Comparison of ENCODE assay signal across 2 cellular contexts in genomic region chr9:36559036-36559695, GRCh38.
TF ChIP-seq lines count a peak whose summit lies in the region.

No MANE protein-coding gene starts in this region.

TF ChIP-seq in GM23338, 12 proteins besides CTCF, POLR2A, EP300 and RAD21:
- no peak for TF ChIP-seq STAT1 (IDR thresholded peaks at IDR 0.05; ENCODE audit: unreplicated experiment)
- TF ChIP-seq ETS1 (IDR thresholded peaks at IDR 0.05), result no peak
- no peak for TF ChIP-seq NANOG (IDR thresholded peaks at IDR 0.05; ENCODE audit: borderline replicate concordance)
- no peak for TF ChIP-seq ZNF114 (CRISPR knock-in tag; IDR thresholded peaks at IDR 0.05)
- TF ChIP-seq REST (IDR thresholded peaks at IDR 0.05; ENCODE audit: unreplicated experiment), result no peak
- no peak for TF ChIP-seq EZH2phosphoT487 (IDR thresholded peaks at IDR 0.05; ENCODE audit: unreplicated experiment)
- TF ChIP-seq EZH2 (IDR thresholded peaks at IDR 0.05; ENCODE audit: low read depth, unreplicated experiment), result no peak
- TF ChIP-seq JUNB (IDR thresholded peaks at IDR 0.05; ENCODE audit: unreplicated experiment), result no peak
- no peak for TF ChIP-seq POLR2AphosphoS5 (IDR thresholded peaks at IDR 0.05; ENCODE audit: low read depth)
- no peak for TF ChIP-seq CREB1 (CRISPR knock-in tag; IDR thresholded peaks at IDR 0.05; ENCODE audit: low read depth)
- no peak for TF ChIP-seq ZNF331 (CRISPR knock-in tag; IDR thresholded peaks at IDR 0.05; ENCODE audit: low read depth)
- TF ChIP-seq ZNF462 (CRISPR knock-in tag; IDR thresholded peaks at IDR 0.05), result no peak

TF ChIP-seq in SK-N-SH, 30 proteins besides CTCF, POLR2A, EP300 and RAD21:
- TF ChIP-seq GATA2 (CRISPR knock-in tag; IDR thresholded peaks at IDR 0.05) (no peak), NFIC (IDR thresholded peaks at IDR 0.05; ENCODE audit: borderline replicate concordance) (no peak), MAX (IDR thresholded peaks at IDR 0.05; ENCODE audit: low read depth) (no peak), FOSL2 (IDR thresholded peaks at IDR 0.05; ENCODE audit: borderline replicate concordance, low read depth) (peak; percentile 21; the same call in 1 of the 2 replicates)
